In the genomic region with DNA sequence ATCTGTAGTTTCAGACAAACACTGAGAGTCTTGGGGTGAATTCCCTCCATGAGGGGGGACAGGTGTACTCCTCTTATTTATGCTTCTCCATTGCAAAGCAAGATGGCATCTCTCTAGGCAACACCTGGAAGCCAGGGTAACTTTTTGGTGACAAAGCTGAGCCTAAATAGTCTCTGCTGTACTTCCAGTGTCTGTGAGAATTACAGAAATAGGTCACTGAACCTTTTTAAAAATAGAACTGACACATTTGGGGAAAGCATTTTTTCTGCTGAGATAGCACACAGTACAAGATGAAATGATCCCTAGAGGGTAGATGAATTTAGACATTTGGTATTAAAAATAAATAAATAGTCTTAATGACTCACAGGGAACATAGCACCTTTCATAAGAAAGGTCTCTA, we compare ENCODE assay signal across 19 cellular contexts.
DNase-seq lines count a peak whose midpoint lies in the region; ATAC-seq and TF ChIP-seq lines count a peak whose summit lies in the region.
"Had no signal": no experiment of that assay in that cellular context is flagged by ENCODE, and none has a peak within 500 bp of the region (broad histone marks: within the 10 kb centered on the region; RNA-seq: fewer than 3 reads in every experiment).

No MANE protein-coding gene starts in this region.

- no peak for DNase-seq in heart left ventricle
- DNase-seq in Right ventricle myocardium inferior (ENCODE audit: missing footprints) = no peak
- no peak for DNase-seq in SJSA1 (ENCODE audit: low read depth in 1 of 2, low spot score in 2 of 2)
- DNase-seq in myocyte (ENCODE audit: low read depth) = peak; percentile 36
- no peak for DNase-seq in tibial artery
- no peak for DNase-seq in aorta
- DNase-seq in NCI-H82 treated with DMSO at 0.1 percent for 48 hours (lab: John Stamatoyannopoulos, UW; ENCODE audit: unreplicated experiment) = no peak
- DNase-seq: 8988T; activated CD4-positive, alpha-beta T cell treated with anti-CD3 and anti-CD28 coated beads, Interleukin-2, amount 10 ng/mL, durations not matched to agents 7 days and 5 days; activated naive CD4-positive, alpha-beta T cell treated with anti-CD3 and anti-CD28 coated beads, Interleukin-2, amount 50 U/mL, for 16 hours; activated T-cell treated with anti-CD3 and anti-CD28 coated beads, Interleukin-2, amount 50 U/mL, for 72 hours; central memory CD4-positive, alpha-beta T cell; natural killer cell; NCI-H1105 treated with DMSO at 0.1 percent for 48 hours; NCI-H2029; right lobe of liver; stimulated activated naive CD8-positive, alpha-beta T cell treated with anti-CD3 and anti-CD28 coated beads, Interleukin-15, amount 100 ng/mL, for 72 hours had no signal

- TF ChIP-seq CTCF in heart left ventricle (IDR thresholded peaks at IDR 0.05) = no peak
- TF ChIP-seq CTCF in tibial artery (IDR thresholded peaks at IDR 0.05) = no peak

- ATAC-seq in heart left ventricle (peak in 1 of 4 donors; percentile 61), Right ventricle myocardium inferior (no peak), aorta (ENCODE audit: low FRiP score) (no peak), HG02623 (IDR thresholded peaks at IDR 0.05; ENCODE audit: unreplicated experiment) (no peak)
- ATAC-seq: activated T-cell treated with anti-CD3 and anti-CD28 coated beads, Interleukin-2, amount 50 U/mL, for 72 hours; natural killer cell; right lobe of liver; stimulated activated naive CD8-positive, alpha-beta T cell treated with anti-CD3 and anti-CD28 coated beads, Interleukin-15, amount 100 ng/mL, for 72 hours had no signal

- TF ChIP-seq POLR2A in heart left ventricle (IDR thresholded peaks at IDR 0.05) = no peak

- H3K9me3 ChIP-seq in heart left ventricle (no peaks in the 10 kb centered on the region), SJSA1 (replicated peaks) (no peaks in the 10 kb centered on the region), tibial artery (no peaks in the 10 kb centered on the region), aorta (ENCODE audit: control insufficient read depth, low read length) (no peaks in the 10 kb centered on the region)
- H3K9me3 ChIP-seq: right lobe of liver had no signal

- H3K4me1 ChIP-seq in heart left ventricle = peaks cover 0 to 48% (median 23%) of the 10 kb centered on the region in 12 donors
- peaks cover 49% of the 10 kb centered on the region for H3K4me1 ChIP-seq in SJSA1 (replicated peaks)
- peaks cover 7 to 41% (median 18%) of the 10 kb centered on the region in 4 donors for H3K4me1 ChIP-seq in tibial artery
- no peaks in the 10 kb centered on the region for H3K4me1 ChIP-seq in aorta (ENCODE audit: control insufficient read depth in 1 of 2, insufficient read depth in 2 of 2, low read length in 2 of 2)

- H3K27me3 ChIP-seq in heart left ventricle (no peaks in the 10 kb centered on the region), SJSA1 (replicated peaks) (no peaks in the 10 kb centered on the region), tibial artery (no peaks in the 10 kb centered on the region), aorta (ENCODE audit: control insufficient read depth in 1 of 2, insufficient read depth in 2 of 2, low read length in 1 of 2) (no peaks in the 10 kb centered on the region)
- H3K27me3 ChIP-seq: right lobe of liver had no signal

- H3K4me3 ChIP-seq in heart left ventricle (no peak overlapping the region), SJSA1 (no peak overlapping the region), tibial artery (no peak overlapping the region), aorta (ENCODE audit: low read length in 2 of 2) (no peak overlapping the region)

- H3K36me3 ChIP-seq in heart left ventricle = no peaks in the 10 kb centered on the region
- H3K36me3 ChIP-seq in SJSA1 = no peaks in the 10 kb centered on the region
- no peaks in the 10 kb centered on the region for H3K36me3 ChIP-seq in tibial artery
- no peaks in the 10 kb centered on the region for H3K36me3 ChIP-seq in aorta (ENCODE audit: control insufficient read depth in 1 of 2, insufficient read depth in 2 of 2, low read length in 1 of 2)
- H3K36me3 ChIP-seq: right lobe of liver, WERI-Rb-1 had no signal

- H3K27ac ChIP-seq in heart left ventricle (peak overlapping the region in 7 of 12 donors; percentile 0 to 83 (median 29)), SJSA1 (peak overlapping the region; percentile 79), tibial artery (peak overlapping the region; percentile 31 to 54), aorta (ENCODE audit: low read depth in 1 of 2, low read length in 2 of 2) (peak overlapping the region in 1 of 2 donors; percentile 29)
- H3K27ac ChIP-seq: right lobe of liver, WERI-Rb-1 had no signal

- intact Hi-C loops in heart left ventricle (cut with DNase I) = loop anchor here in 4 of 10 donors (2.0 to 5.0 kb wide), 6 partner anchors 40 to 150 kb away; partner anchors contain the start of gene SP3 (in 2 of the 4)
- intact Hi-C loops in Right ventricle myocardium inferior (cut with DNase I) = loop anchor here (5.0 kb wide), 1 partner anchor 35 kb away; no protein-coding TSS in a partner anchor
- intact Hi-C loops in tibial artery (cut with DNase I; ENCODE audit: low total_unique reads) = loop anchor here (5.0 kb wide), 1 partner anchor 75 kb away; no protein-coding TSS in a partner anchor
- intact Hi-C loops in aorta (cut with DNase I) = loop anchor here (5.0 to 10.0 kb wide), 2 partner anchors 45 to 152 kb away; no protein-coding TSS in a partner anchor
